8 cellular contexts compared by ENCODE assay signal in the genomic region with DNA sequence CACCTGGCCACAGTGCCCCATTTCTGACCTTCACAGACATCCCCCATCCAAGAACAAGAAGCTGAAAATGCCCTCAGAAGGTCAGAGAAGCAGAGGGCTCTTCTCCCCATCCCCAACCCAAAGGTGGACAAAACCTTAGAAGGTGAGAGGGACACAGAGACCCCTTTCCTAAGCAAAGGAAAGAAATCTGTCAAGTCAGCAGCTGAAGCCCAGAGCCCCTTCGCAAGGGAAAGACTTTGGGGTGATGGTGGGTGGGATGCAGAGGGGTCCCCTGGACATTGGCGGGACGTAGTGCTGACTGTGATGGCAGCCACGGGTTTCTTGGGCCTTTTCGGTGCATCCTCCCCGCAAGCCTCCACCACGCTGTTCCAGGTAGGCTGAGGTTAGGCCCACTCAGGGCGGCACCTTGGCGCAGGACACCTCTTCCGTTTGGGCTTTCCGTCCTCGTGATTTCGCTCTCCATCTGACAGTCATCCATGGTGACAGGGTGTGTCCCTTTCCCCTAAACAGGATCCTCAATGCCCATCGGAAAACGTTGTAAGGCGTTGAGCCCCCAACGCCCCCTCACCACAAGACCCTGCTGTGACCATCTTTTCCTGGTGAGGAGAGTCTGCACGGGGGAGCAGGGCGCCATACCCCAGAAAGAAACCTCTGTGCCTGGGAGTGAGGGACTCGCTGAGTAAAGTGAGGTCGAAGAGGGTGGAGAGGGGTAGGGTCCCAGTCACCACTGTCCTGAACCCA. TPM values are rescaled to one million over a fixed set of nuclear protein-coding genes. Genes with fewer than 3 reads are reported as not detected.
DNase-seq lines count a peak whose midpoint lies in the region; ATAC-seq, FAIRE-seq and TF ChIP-seq lines count a peak whose summit lies in the region.

No MANE protein-coding gene starts in this region.

- no peaks in the 10 kb centered on the region for H4K20me1 ChIP-seq in neural progenitor cell (ENCODE audit: low read depth)

- no peak for TF ChIP-seq POLR2A in H54 (IDR thresholded peaks at IDR 0.05; ENCODE audit: low read depth, low read length)

- peaks cover 32% of the 10 kb centered on the region for H3K4me1 ChIP-seq in CD8-positive, alpha-beta T cell (ENCODE audit: insufficient read depth, low read length)
- H3K4me1 ChIP-seq in duodenal mucosa (ENCODE audit: control insufficient read depth in 1 of 2, insufficient read depth in 2 of 2, low read length in 2 of 2) (peaks cover 11 to 12% of the 10 kb centered on the region in 2 donors), neural progenitor cell (no peaks in the 10 kb centered on the region)

- peak overlapping the region; percentile 63 for H3K4me3 Mint-ChIP-seq in CD8-positive, alpha-beta T cell
- H3K4me3 Mint-ChIP-seq in IgD-negative memory B cell, result peak overlapping the region; percentile 14 to 92 (median 81)
- H3K4me3 Mint-ChIP-seq in neural progenitor cell, result peak overlapping the region; percentile 80

- H3K36me3 ChIP-seq in CD8-positive, alpha-beta T cell (ENCODE audit: insufficient read depth, low read length), result no peaks in the 10 kb centered on the region
- no peaks in the 10 kb centered on the region for H3K36me3 ChIP-seq in duodenal mucosa (ENCODE audit: control insufficient read depth in 1 of 2, insufficient read depth in 2 of 2, low read length in 2 of 2)
- no peaks in the 10 kb centered on the region for H3K36me3 ChIP-seq in neural progenitor cell

- H3K27me3 ChIP-seq in CD8-positive, alpha-beta T cell (ENCODE audit: insufficient read depth, low read length), result no peaks in the 10 kb centered on the region
- H3K27me3 ChIP-seq in duodenal mucosa (ENCODE audit: control insufficient read depth in 1 of 2, insufficient read depth in 2 of 2, low read length in 2 of 2) (no peaks in the 10 kb centered on the region), neural progenitor cell (peaks cover 16% of the 10 kb centered on the region)

- H3K27ac Mint-ChIP-seq in CD8-positive, alpha-beta T cell, result peak overlapping the region; percentile 45
- peak overlapping the region in 1 of 3 donors; percentile 23 for H3K27ac Mint-ChIP-seq in IgD-negative memory B cell
- no peak overlapping the region for H3K27ac Mint-ChIP-seq in neural progenitor cell

- H3K36me3 Mint-ChIP-seq in CD8-positive, alpha-beta T cell, result no peaks in the 10 kb centered on the region
- H3K36me3 Mint-ChIP-seq in IgD-negative memory B cell, result peaks cover 2% of the 10 kb centered on the region
- no peaks in the 10 kb centered on the region for H3K36me3 Mint-ChIP-seq in neural progenitor cell

- no peak for ATAC-seq in CD8-positive, alpha-beta T cell

- peaks cover 29% of the 10 kb centered on the region for H3K4me1 Mint-ChIP-seq in CD8-positive, alpha-beta T cell (ENCODE audit: low read depth)
- peaks cover 28 to 36% (median 32%) of the 10 kb centered on the region in 3 donors for H3K4me1 Mint-ChIP-seq in IgD-negative memory B cell
- peaks cover 19% of the 10 kb centered on the region for H3K4me1 Mint-ChIP-seq in neural progenitor cell

- FAIRE-seq in H54 (lab: Jason Lieb, UNC), result no peak

- no peak for DNase-seq in CD8-positive, alpha-beta T cell
- DNase-seq in neural progenitor cell (ENCODE audit: low spot score) (no peak), COR-L47 (lab: John Stamatoyannopoulos, UW) (no peak), NCI-H2196 treated with DMSO at 0.1 percent for 48 hours (lab: John Stamatoyannopoulos, UW; ENCODE audit: unreplicated experiment) (no peak), H54 (ENCODE audit: insufficient read length, low spot score) (no peak)
- DNase-seq in stimulated activated CD4-positive, alpha-beta T cell treated with anti-CD3 and anti-CD28 coated beads, Interleukin-1b, Interleukin-23, amount 100 ng/mL, for 48 hours, result no peak

- H3K9me3 Mint-ChIP-seq in CD8-positive, alpha-beta T cell, result no peaks in the 10 kb centered on the region
- no peaks in the 10 kb centered on the region for H3K9me3 Mint-ChIP-seq in IgD-negative memory B cell
- no peaks in the 10 kb centered on the region for H3K9me3 Mint-ChIP-seq in neural progenitor cell

- H3K9me3 ChIP-seq in CD8-positive, alpha-beta T cell (ENCODE audit: low read length), result no peaks in the 10 kb centered on the region
- H3K9me3 ChIP-seq in duodenal mucosa (ENCODE audit: control insufficient read depth in 1 of 2, low read length in 2 of 2), result no peaks in the 10 kb centered on the region
- no peaks in the 10 kb centered on the region for H3K9me3 ChIP-seq in neural progenitor cell (ENCODE audit: low read depth)

- H3F3A ChIP-seq in neural progenitor cell (ENCODE audit: low read depth), result peaks cover 4% of the 10 kb centered on the region

- H3K27me3 Mint-ChIP-seq in CD8-positive, alpha-beta T cell (ENCODE audit: low read depth), result no peaks in the 10 kb centered on the region
- no peaks in the 10 kb centered on the region for H3K27me3 Mint-ChIP-seq in IgD-negative memory B cell
- peaks cover 3% of the 10 kb centered on the region for H3K27me3 Mint-ChIP-seq in neural progenitor cell (ENCODE audit: insufficient read depth, low read depth)

- POLR2A ChIA-PET in CD8-positive, alpha-beta T cell (lab: Charles Lee), result no interaction called here

- no peak for TF ChIP-seq CTCF in CD8-positive, alpha-beta T cell (IDR thresholded peaks at IDR 0.05)
- no peak for TF ChIP-seq CTCF in neural progenitor cell (IDR thresholded peaks at IDR 0.05)

- H3K4me2 ChIP-seq in neural progenitor cell, result peak overlapping the region; percentile 81

- intact Hi-C loops in CD8-positive, alpha-beta T cell (cut with DNase I, micrococcal nuclease), result loop anchor here (1.0 to 10.0 kb wide), 5 partner anchors 25 to 335 kb away; a partner anchor contains a TSS

- H3K4me3 ChIP-seq in CD8-positive, alpha-beta T cell (ENCODE audit: low read depth, low read length), result peak overlapping the region; percentile 66
- H3K4me3 ChIP-seq in duodenal mucosa (ENCODE audit: low read depth in 1 of 2, low read length in 2 of 2) (peak overlapping the region; percentile 51 to 73), neural progenitor cell (peak overlapping the region; percentile 50)

- H3K79me2 ChIP-seq in neural progenitor cell (ENCODE audit: low read depth), result no peaks in the 10 kb centered on the region

- H3K9ac ChIP-seq in duodenal mucosa (ENCODE audit: low read depth in 1 of 2, low read length in 2 of 2) (peak overlapping the region; percentile 41 to 78), neural progenitor cell (no peak overlapping the region)

- CTCF ChIA-PET in CD8-positive, alpha-beta T cell (lab: Charles Lee), result no interaction called here

- H2AFZ ChIP-seq in neural progenitor cell (replicated peaks), result peak overlapping the region; percentile 78

- H3K27ac ChIP-seq in CD8-positive, alpha-beta T cell (ENCODE audit: low read depth, low read length), result no peak overlapping the region
- H3K27ac ChIP-seq in duodenal mucosa (ENCODE audit: low read depth, low read length) (no peak overlapping the region), neural progenitor cell (no peak overlapping the region)

RNA-seq across cellular contexts. Expression of a gene that starts 10.7 kb away (rescaled TPM):
- total RNA-seq in CD8-positive, alpha-beta T cell, result under 1 TPM; 0.41 to 0.78 TPM
- polyA plus RNA-seq in IgD-negative memory B cell, result 0.19 TPM
- 0.09 TPM in 1 of 2 replicates, not detected in the other for total RNA-seq in neural progenitor cell (ENCODE audit: low replicate concordance)

RNA-seq across cellular contexts. Expression of a gene that starts 24.6 kb away (rescaled TPM):
- not detected for total RNA-seq in CD8-positive, alpha-beta T cell
- not detected for polyA plus RNA-seq in IgD-negative memory B cell
- total RNA-seq in neural progenitor cell (ENCODE audit: low replicate concordance), result not detected in 2 replicates

RNA-seq across cellular contexts. Expression of a gene that starts 24.7 kb away (rescaled TPM):
- 100 to 1,000 TPM; 136 to 140 TPM for total RNA-seq in CD8-positive, alpha-beta T cell
- polyA plus RNA-seq in IgD-negative memory B cell, result 182 TPM
- total RNA-seq in neural progenitor cell (ENCODE audit: low replicate concordance), result 29.3 and 47.1 TPM in 2 replicates

RNA-seq across cellular contexts. Expression of a gene that starts 28.5 kb away (rescaled TPM):
- 10 to 100 TPM; 66.9 to 68.8 TPM for total RNA-seq in CD8-positive, alpha-beta T cell
- 49.7 TPM for polyA plus RNA-seq in IgD-negative memory B cell
- 71.6 and 131 TPM in 2 replicates for total RNA-seq in neural progenitor cell (ENCODE audit: low replicate concordance)

RNA-seq across cellular contexts. Expression of a gene that starts 33.7 kb away (rescaled TPM):
- total RNA-seq in CD8-positive, alpha-beta T cell, result 10 to 100 TPM; 25.3 to 25.4 TPM
- 0.36 TPM for polyA plus RNA-seq in IgD-negative memory B cell
- total RNA-seq in neural progenitor cell (ENCODE audit: low replicate concordance), result 15.2 and 20.2 TPM in 2 replicates
